ENCODE assay signal across 1 cellular context in the genomic region with DNA sequence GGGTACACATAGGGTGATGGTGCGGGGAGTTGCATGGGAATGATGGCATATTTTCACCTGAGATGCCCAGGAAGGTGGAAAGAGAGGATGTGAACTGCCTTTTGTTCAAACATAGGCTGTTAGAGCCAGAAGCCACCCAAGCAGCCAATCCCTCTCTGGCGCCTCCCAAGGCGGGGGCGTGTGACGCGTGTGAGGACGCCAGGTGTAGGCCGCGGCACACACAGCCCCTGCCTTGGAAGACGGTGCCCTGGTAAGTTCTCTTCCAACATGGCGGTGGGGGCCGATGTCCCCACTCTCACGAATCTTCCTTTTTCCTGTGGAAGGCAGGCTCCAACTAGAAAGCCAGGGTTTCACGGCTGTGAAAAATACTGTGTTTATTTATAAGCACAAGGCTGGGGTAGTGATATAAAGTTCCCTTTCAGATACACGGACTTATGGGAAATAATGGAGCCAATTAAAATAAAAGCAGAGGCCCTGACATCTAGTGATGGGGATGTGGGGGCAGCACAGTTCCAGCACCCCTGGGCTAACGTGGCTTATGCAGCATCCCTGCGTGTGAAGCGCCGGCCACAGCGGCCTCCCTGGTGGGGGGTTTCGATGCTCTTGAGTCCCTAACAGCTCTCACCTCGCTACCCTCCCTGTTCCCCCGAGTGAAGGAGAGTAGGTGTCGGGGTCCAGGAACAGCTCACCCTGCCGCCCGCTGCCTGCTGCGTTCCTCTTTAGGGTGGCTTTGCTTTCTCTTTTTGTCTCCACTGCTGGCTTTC.
TF ChIP-seq lines count a peak whose summit lies in the region.

No MANE protein-coding gene starts in this region.

TF ChIP-seq in H1, 55 proteins besides CTCF, POLR2A, EP300 and RAD21:
- TF ChIP-seq RBBP5 (IDR thresholded peaks at IDR 0.05; ENCODE audit: borderline replicate concordance, low read depth, low read length), result no peak
- TF ChIP-seq, protein P1, sequence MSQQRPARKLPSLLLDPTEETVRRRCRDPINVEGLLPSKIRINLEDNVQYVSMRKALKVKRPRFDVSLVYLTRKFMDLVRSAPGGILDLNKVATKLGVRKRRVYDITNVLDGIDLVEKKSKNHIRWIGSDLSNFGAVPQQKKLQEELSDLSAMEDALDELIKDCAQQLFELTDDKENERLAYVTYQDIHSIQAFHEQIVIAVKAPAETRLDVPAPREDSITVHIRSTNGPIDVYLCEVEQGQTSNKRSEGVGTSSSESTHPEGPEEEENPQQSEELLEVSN (IDR thresholded peaks at IDR 0.05), result no peak
